Comparison of ENCODE assay signal across 8 cellular contexts in the genomic region with DNA sequence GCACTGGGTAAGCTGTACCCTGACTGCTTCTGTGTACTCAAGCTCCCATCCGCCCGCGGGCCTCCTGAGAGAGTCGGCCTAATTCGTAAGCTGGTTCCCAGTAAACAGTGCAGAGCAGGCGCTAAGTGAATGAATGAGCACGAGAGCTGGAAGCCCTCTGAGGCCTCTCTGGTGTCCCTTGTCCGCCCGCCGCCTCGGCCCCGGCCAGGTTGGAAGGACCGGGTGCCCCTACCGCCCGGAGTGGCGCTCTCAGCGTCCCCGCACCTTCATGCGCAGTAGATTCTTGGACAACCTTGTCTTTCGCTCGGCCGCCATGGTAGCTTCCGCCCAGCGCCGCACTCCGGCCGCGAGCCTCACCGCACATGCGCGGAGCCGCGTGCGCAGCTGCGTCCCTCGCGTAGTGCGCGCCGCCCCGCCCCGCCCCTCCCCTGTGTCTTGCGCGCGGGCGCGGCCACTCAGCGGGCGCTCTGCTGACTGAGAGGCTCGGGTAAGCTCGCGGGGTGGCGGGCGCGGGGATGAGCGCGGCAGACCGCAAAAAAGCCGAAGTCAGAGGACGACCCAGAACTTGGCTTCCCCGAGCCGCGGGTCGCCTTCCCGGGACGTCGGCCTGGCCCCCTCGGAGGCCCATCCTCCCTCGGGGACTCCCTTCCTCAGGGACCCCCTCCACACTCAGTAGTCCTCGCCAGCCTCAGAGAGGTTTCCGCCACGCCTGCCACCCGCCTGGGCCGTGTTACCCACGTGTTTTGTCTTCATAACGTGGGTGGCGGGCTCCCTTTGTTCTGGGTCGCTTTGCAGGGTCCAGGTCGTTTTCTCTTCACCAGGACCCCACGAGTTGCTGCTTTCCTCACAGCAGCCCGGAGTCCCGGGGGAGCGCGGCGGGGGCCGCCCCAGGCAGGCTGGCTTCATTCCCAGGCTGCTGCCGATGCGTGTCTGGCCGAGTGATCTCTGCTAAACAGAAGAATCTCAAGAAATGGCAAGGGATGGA.
DNase-seq lines count a peak whose midpoint lies in the region; ATAC-seq and TF ChIP-seq lines count a peak whose summit lies in the region.

A gene with protein sequence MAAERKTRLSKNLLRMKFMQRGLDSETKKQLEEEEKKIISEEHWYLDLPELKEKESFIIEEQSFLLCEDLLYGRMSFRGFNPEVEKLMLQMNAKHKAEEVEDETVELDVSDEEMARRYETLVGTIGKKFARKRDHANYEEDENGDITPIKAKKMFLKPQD (minus strand): TSS at position 364 of the 985 bp plus-strand sequence. CDS start 49 bp downstream, at position 315.

- peak within 1 kb of the TSS; percentile 79 for H3K4me3 ChIP-seq in AG10803 (ENCODE audit: low read length)

- no peaks in the 10 kb centered on the region for H3K27me3 ChIP-seq in layer of hippocampus (ENCODE audit: control insufficient read depth, insufficient read depth, low read length)

- DNase-seq in AG10803 (ENCODE audit: low read depth) (peak; percentile 90), NCI-H510A (lab: John Stamatoyannopoulos, UW) (peak; percentile 71)
- DNase-seq in activated CD4-positive, alpha-beta T cell treated with anti-CD3 and anti-CD28 coated beads for 4 hours = peak; percentile 90
- peak; percentile 80 to 86 (median 83) for DNase-seq in stimulated activated CD4-positive, alpha-beta T cell treated with anti-CD3 and anti-CD28 coated beads, Interleukin-1b, Interleukin-23, amount 100 ng/mL, for 24 hours (ENCODE audit: low read depth in 4 of 4, low spot score in 1 of 4)

- ATAC-seq in GM19025 (IDR thresholded peaks at IDR 0.05; ENCODE audit: low read depth, unreplicated experiment) = peak; percentile 99
- ATAC-seq in HG03280 (IDR thresholded peaks at IDR 0.05; ENCODE audit: unreplicated experiment) = peak; percentile 97

- no peak for TF ChIP-seq CTCF in AG10803 (conservative IDR thresholded peaks at IDR 0.05; ENCODE audit: low read length)

- peak within 1 kb of the TSS; percentile 67 for H3K27ac ChIP-seq in cingulate gyrus (ENCODE audit: low read depth, low read length)
- peak within 1 kb of the TSS; percentile 71 for H3K27ac ChIP-seq in layer of hippocampus (ENCODE audit: low read depth, low read length)

Comparison
In these comparisons a context has a peak if more than half of its experiments do, and no peak if none do; other contexts are left out.
1. Peak in every context shown above with its lines: DNase-seq, ATAC-seq, H3K4me3 ChIP-seq and H3K27ac ChIP-seq.